ENCODE assay signal across 1 cellular context in genomic region chr1:182430263-182431068, GRCh38.
A peak's percentile ranks its signal among the peaks of the same experiment; 100 is the strongest.
TF ChIP-seq lines count a peak whose summit lies in the region.

No MANE protein-coding gene starts in this region.

TF ChIP-seq in K562, 482 proteins besides CTCF, POLR2A, EP300 and RAD21 (continued from another document and continues in another):
- no peak for TF ChIP-seq ZBTB5 (IDR thresholded peaks at IDR 0.05)
- no peak for TF ChIP-seq ZNF407 (IDR thresholded peaks at IDR 0.05; ENCODE audit: low read depth)
- no peak for TF ChIP-seq HMG20A (CRISPR knock-in tag; conservative IDR thresholded peaks at IDR 0.05)
- no peak; the same call in 1 of the 2 replicates for TF ChIP-seq DMBX1 (CRISPR knock-in tag; IDR thresholded peaks at IDR 0.05; ENCODE audit: borderline replicate concordance)
- TF ChIP-seq ZNF232 (CRISPR knock-in tag; IDR thresholded peaks at IDR 0.05) = no peak
- TF ChIP-seq ZNF318 (IDR thresholded peaks at IDR 0.05; ENCODE audit: borderline replicate concordance in 1 of 2, low read depth in 1 of 2) = no peak
- no peak for TF ChIP-seq RBM39 (optimal IDR thresholded peaks at IDR 0.05; ENCODE audit: low read depth, low read length)
- TF ChIP-seq CLOCK (CRISPR knock-in tag; IDR thresholded peaks at IDR 0.05; ENCODE audit: borderline replicate concordance) = no peak
- TF ChIP-seq ZKSCAN8 (CRISPR knock-in tag; IDR thresholded peaks at IDR 0.05) = no peak
- TF ChIP-seq ZC3H11A (IDR thresholded peaks at IDR 0.05; ENCODE audit: low read depth, low read length) = no peak
- TF ChIP-seq RHOXF2B (CRISPR knock-in tag; conservative IDR thresholded peaks at IDR 0.05) = no peak
- TF ChIP-seq HNRNPL (IDR thresholded peaks at IDR 0.05; ENCODE audit: low read depth, low read length) = no peak
- TF ChIP-seq CBX2 (IDR thresholded peaks at IDR 0.05; ENCODE audit: insufficient read depth, low read length, poor library complexity, severe bottlenecking) = no peak
- no peak for TF ChIP-seq SREBF2 (CRISPR knock-in tag; IDR thresholded peaks at IDR 0.05)
- TF ChIP-seq ZKSCAN1 (IDR thresholded peaks at IDR 0.05; ENCODE audit: low read depth, low read length) = no peak
- TF ChIP-seq ZNF444 (CRISPR knock-in tag; IDR thresholded peaks at IDR 0.05) = no peak
- TF ChIP-seq E2F6 (IDR thresholded peaks at IDR 0.05; ENCODE audit: borderline replicate concordance in 1 of 2, extremely low read depth in 1 of 2, insufficient read depth in 1 of 2, insufficient read length in 1 of 2, low read depth in 1 of 2, low read length in 1 of 2, poor library complexity in 1 of 2, severe bottlenecking in 1 of 2) = no peak
- no peak for TF ChIP-seq EGR1 (conservative IDR thresholded peaks at IDR 0.05)
- no peak for TF ChIP-seq KDM5B (IDR thresholded peaks at IDR 0.05; ENCODE audit: insufficient replicate concordance, low read depth, low read length)
- 0 out of 2 replicates have a peak, but pooled peaks have one; percentile 26 for TF ChIP-seq HES1 (IDR thresholded peaks at IDR 0.05; ENCODE audit: low read depth)
- no peak for TF ChIP-seq XRCC3 (IDR thresholded peaks at IDR 0.05)
- TF ChIP-seq ZNF589 (CRISPR knock-in tag; IDR thresholded peaks at IDR 0.05; ENCODE audit: low read depth) = peak; percentile 71; the same call in 1 of the 2 replicates
- TF ChIP-seq MIER1 (IDR thresholded peaks at IDR 0.05; ENCODE audit: low read depth) = no peak
- TF ChIP-seq ZNF274 (IDR thresholded peaks at IDR 0.05; ENCODE audit: borderline replicate concordance, low read depth, low read length) = no peak
- no peak for TF ChIP-seq CHCHD3 (CRISPR knock-in tag; IDR thresholded peaks at IDR 0.05)
- no peak for TF ChIP-seq MCM5 (IDR thresholded peaks at IDR 0.05; ENCODE audit: low read depth)
- 0 out of 2 replicates have a peak, but pooled peaks have one; percentile 43 for TF ChIP-seq CTBP1 (IDR thresholded peaks at IDR 0.05; ENCODE audit: borderline replicate concordance)
- TF ChIP-seq CBFB (CRISPR knock-in tag; IDR thresholded peaks at IDR 0.05) = no peak
- TF ChIP-seq ZBED1 (IDR thresholded peaks at IDR 0.05) = no peak
- no peak for TF ChIP-seq ATF4 (CRISPR knock-in tag; IDR thresholded peaks at IDR 0.05)
- no peak for TF ChIP-seq STAT5A (IDR thresholded peaks at IDR 0.05; ENCODE audit: borderline replicate concordance, low read length)
